Comparison of ENCODE assay signal across 8 cellular contexts in the genomic region with DNA sequence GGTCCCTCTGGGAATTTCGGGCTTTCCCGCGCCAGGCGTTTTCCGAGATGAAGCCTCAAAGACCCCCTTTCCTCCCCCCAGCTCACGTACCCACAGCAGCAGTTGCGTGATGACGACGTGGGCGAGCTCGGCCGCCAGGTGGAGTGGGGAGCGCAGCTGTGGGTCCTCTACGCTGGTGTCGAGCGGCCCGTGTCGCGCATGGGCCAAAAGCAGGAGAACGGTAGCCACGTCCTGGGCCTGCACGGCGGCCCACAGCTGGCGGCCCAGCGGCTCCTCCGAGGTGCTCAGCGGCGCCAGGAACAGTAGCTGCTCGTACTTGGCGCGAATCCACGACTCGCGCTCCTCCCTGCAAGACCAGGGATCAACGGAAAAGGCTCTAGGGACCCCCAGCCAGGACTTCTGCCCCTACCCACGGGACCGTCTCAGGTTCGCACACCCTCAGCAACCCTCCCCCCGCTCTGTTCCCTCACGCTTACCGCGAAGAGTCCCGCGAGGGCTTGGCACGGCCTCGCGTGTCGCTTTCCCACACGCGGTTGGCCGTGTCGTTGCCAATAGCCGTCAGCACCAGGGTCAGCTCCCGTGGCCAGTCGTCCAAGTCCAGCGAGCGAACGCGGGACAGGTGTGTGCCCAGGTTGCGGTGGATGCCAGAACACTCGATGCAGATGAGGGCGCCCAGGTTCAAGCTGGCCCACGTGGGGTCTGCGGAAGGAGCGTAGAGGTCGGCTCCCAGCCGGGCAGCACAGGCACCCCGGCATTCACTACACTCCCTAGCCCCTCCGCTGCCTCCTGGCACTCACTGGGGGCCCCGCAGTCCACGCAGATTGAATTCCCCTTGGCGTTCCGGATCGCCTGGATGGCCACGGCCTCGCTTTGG. TPM values are rescaled to one million over a fixed set of nuclear protein-coding genes. Genes with fewer than 3 reads are reported as not detected.
A peak's percentile ranks its signal among the peaks of the same experiment; 100 is the strongest.
DNase-seq lines count a peak whose midpoint lies in the region; ATAC-seq and TF ChIP-seq lines count a peak whose summit lies in the region.

No MANE protein-coding gene starts in this region.

- in situ Hi-C loops in gastrocnemius medialis (cut with MboI; ENCODE audit: low sequenced_read_pairs in 4 of 4), result no loop called here

- H3K4me1 ChIP-seq in adipocyte (ENCODE audit: control insufficient read depth, insufficient read depth, low read length), result peaks cover 6% of the 10 kb centered on the region
- H3K4me1 ChIP-seq in iPS DF 6.9 (ENCODE audit: control insufficient read depth, insufficient read depth, low read length), result peaks cover 8% of the 10 kb centered on the region
- peaks cover 4 to 19% of the 10 kb centered on the region in 2 donors for H3K4me1 ChIP-seq in gastrocnemius medialis

- H3K27me3 ChIP-seq in adipocyte (replicated peaks; ENCODE audit: control insufficient read depth, insufficient read depth, low read length), result peaks cover 16% of the 10 kb centered on the region
- peaks cover 27% of the 10 kb centered on the region for H3K27me3 ChIP-seq in iPS DF 6.9 (ENCODE audit: control insufficient read depth, insufficient read depth, low read length)
- peaks cover 29 to 42% (median 41%) of the 10 kb centered on the region in 3 donors for H3K27me3 ChIP-seq in gastrocnemius medialis

- peak; percentile 16 to 62 for ATAC-seq in gastrocnemius medialis
- ATAC-seq in GM21447 (IDR thresholded peaks at IDR 0.05; ENCODE audit: unreplicated experiment), result no peak
- ATAC-seq in GM19397 (IDR thresholded peaks at IDR 0.05; ENCODE audit: unreplicated experiment), result no peak

- WGBS in iPS DF 6.9 (ENCODE audit: insufficient coverage, insufficient read length), result no CpG with 5 or more reads among the region's 76 CpGs

- peak overlapping the region; percentile 88 for H3K4me3 ChIP-seq in adipocyte (ENCODE audit: low read length)
- H3K4me3 ChIP-seq in iPS DF 6.9 (ENCODE audit: low read length), result peak overlapping the region; percentile 71; the same call in 1 of the 2 replicates
- H3K4me3 ChIP-seq in gastrocnemius medialis, result peak overlapping the region; percentile 58 to 75 (median 62)

- TF ChIP-seq POLR2A in gastrocnemius medialis (IDR thresholded peaks at IDR 0.05), result no peak

- peak; percentile 29 for DNase-seq in GM10266 (ENCODE audit: extremely low spot score)
- no peak for DNase-seq in adipocyte (ENCODE audit: low read depth)
- no peak for DNase-seq in iPS DF 6.9 (ENCODE audit: low read depth, low spot score)
- DNase-seq in gastrocnemius medialis, result no peak
- no peak for DNase-seq in NCI-H2227 (lab: John Stamatoyannopoulos, UW; ENCODE audit: unreplicated experiment)
- DNase-seq in SKM-1 (lab: John Stamatoyannopoulos, UW; ENCODE audit: unreplicated experiment), result no peak

- H3K36me3 ChIP-seq in adipocyte (ENCODE audit: control insufficient read depth, insufficient read depth, low read length, severe bottlenecking) (no peaks in the 10 kb centered on the region), iPS DF 6.9 (ENCODE audit: control insufficient read depth, insufficient read depth, low read length) (no peaks in the 10 kb centered on the region; the same call in 1 of the 2 replicates), gastrocnemius medialis (no peaks in the 10 kb centered on the region)

- peak overlapping the region; percentile 90 for H3K9ac ChIP-seq in adipocyte (ENCODE audit: low read length)

- no peak overlapping the region for H3K27ac ChIP-seq in iPS DF 6.9 (ENCODE audit: low read length)
- H3K27ac ChIP-seq in gastrocnemius medialis, result peak overlapping the region; percentile 50 to 69 (median 54)

- intact Hi-C loops in gastrocnemius medialis (cut with DNase I; ENCODE audit: low total_unique reads), result no loop called here

- H3K9me3 ChIP-seq in adipocyte (ENCODE audit: control insufficient read depth, low read length) (no peaks in the 10 kb centered on the region), iPS DF 6.9 (ENCODE audit: control insufficient read depth, insufficient read depth, low read length) (no peaks in the 10 kb centered on the region), gastrocnemius medialis (no peaks in the 10 kb centered on the region)

- TF ChIP-seq CTCF in GM10266 (IDR thresholded peaks at IDR 0.05; ENCODE audit: control insufficient read depth, insufficient read depth, low read depth, missing control alignments), result no peak
- peak in 4 of 5 experiments; percentile 30 to 50 (median 36) for TF ChIP-seq CTCF in gastrocnemius medialis (IDR thresholded peaks at IDR 0.05 in 4 of 5, conservative IDR thresholded peaks at IDR 0.05 in 1 of 5)

RNA-seq across cellular contexts. Expression of gene AGAP2, which starts 11.4 kb away (rescaled TPM):
- total RNA-seq in gastrocnemius medialis, result 1 to 10 TPM; 1.8 to 5.4 (median 3.7) TPM

RNA-seq across cellular contexts. Expression of gene TSPAN31, which starts 17.7 kb away (rescaled TPM):
- total RNA-seq in gastrocnemius medialis, result 10 to 100 TPM; 25.5 to 58.9 (median 32.2) TPM

RNA-seq across cellular contexts. Expression of gene CDK4, which starts 25.0 kb away (rescaled TPM):
- total RNA-seq in gastrocnemius medialis, result 10 to 100 TPM; 39.7 to 55.5 (median 47.4) TPM

RNA-seq across cellular contexts. Expression of gene MARCHF9, which starts 27.8 kb away (rescaled TPM):
- total RNA-seq in gastrocnemius medialis, result 10 to 100 TPM in 1 of 4 donors, 1 to 10 TPM in 3; 4.8 to 11.3 (median 7.9) TPM

RNA-seq across cellular contexts. Expression of gene OS9, which starts 33.2 kb away (rescaled TPM):
- 100 to 1,000 TPM in 3 of 4 donors, 10 to 100 TPM in 1; 77.0 to 152 (median 106) TPM for total RNA-seq in gastrocnemius medialis

Comparison
In these comparisons a context has a peak if more than half of its experiments do, and no peak if none do; other contexts are left out.
1. ATAC-seq: peak in gastrocnemius medialis (2 of 2); none in GM21447 (single experiment) and GM19397 (single experiment).
2. Peak in every context shown above with its lines, with median percentiles within 50 percentile points of each other: H3K4me3 ChIP-seq.